ENCODE assay signal across 1 cellular context in the genomic region with DNA sequence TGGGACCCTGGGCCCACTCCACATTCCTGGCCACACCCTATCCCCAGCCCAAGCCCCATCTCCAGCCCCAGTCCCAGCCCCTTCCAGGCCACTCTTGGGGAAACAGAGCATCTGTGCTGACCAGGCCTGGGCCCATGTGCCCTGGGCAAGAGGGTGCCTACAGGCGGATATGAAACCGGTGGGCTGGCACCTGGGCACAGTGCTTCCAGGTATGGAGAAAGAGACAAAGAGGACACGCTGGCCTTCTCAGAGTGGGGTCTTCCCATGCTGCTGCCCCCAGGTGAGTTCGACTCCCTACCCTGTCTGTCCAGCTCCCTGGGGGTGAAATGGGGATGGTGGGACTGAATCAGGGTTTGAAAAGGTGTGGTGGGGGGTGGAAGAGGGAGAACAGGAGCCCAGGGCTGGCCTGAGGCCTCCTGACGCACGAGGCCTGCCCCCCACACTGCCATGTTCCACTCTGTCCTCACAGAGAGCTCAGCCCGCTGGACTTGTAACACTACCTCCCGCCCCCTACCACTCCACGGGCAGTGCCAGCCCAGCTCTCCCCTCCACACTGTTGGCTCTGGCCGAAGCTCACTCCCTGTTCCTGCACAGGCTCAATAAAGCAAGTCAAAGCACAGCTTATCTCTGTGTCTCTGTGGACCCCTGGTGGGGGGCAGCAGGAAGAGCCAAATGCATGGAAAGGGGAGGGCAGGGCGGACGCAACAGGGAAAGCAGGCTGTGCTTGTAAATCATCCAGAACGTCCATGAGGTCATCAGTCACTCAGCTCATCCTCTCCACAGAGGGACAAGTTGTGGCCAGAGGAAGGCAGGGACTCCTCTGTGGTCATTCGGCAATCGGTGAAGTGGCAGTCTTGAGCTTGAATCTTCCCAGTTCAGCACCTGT.
A peak's percentile ranks its signal among the peaks of the same experiment; 100 is the strongest.
TF ChIP-seq lines count a peak whose summit lies in the region.

No MANE protein-coding gene starts in this region.

TF ChIP-seq in K562, 482 proteins besides CTCF, POLR2A, EP300 and RAD21 (continued from another document):
- TF ChIP-seq GTF2A2 (tag; IDR thresholded peaks at IDR 0.05) (no peak), FOXM1 (IDR thresholded peaks at IDR 0.05; ENCODE audit: low read depth) (no peak), FOXM1 (CRISPR knock-in tag; IDR thresholded peaks at IDR 0.05; ENCODE audit: low read depth) (no peak), HDAC6 (IDR thresholded peaks at IDR 0.05; ENCODE audit: low read depth, low read length) (no peak), ZSCAN29 (IDR thresholded peaks at IDR 0.05) (no peak), ZNF551 (CRISPR knock-in tag; IDR thresholded peaks at IDR 0.05) (no peak), ZNF696 (CRISPR knock-in tag; conservative IDR thresholded peaks at IDR 0.05) (no peak), ZKSCAN8 (CRISPR knock-in tag; IDR thresholded peaks at IDR 0.05) (no peak), SAFB (IDR thresholded peaks at IDR 0.05; ENCODE audit: borderline replicate concordance, low read depth, low read length) (no peak), TEAD1 (CRISPR knock-in tag; IDR thresholded peaks at IDR 0.05) (no peak), XRCC3 (IDR thresholded peaks at IDR 0.05) (no peak), ZNF644 (tag; IDR thresholded peaks at IDR 0.05; ENCODE audit: low read depth) (no peak), POU5F1 (IDR thresholded peaks at IDR 0.05; ENCODE audit: borderline replicate concordance, low read depth, low read length, partially characterized antibody) (no peak)
- TF ChIP-seq, protein P1, sequence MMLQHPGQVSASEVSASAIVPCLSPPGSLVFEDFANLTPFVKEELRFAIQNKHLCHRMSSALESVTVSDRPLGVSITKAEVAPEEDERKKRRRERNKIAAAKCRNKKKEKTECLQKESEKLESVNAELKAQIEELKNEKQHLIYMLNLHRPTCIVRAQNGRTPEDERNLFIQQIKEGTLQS (IDR thresholded peaks at IDR 0.05), result peak; percentile 72
- TF ChIP-seq, protein P1 (CRISPR knock-in tag; conservative IDR thresholded peaks at IDR 0.05), result no peak
- TF ChIP-seq, protein P2, sequence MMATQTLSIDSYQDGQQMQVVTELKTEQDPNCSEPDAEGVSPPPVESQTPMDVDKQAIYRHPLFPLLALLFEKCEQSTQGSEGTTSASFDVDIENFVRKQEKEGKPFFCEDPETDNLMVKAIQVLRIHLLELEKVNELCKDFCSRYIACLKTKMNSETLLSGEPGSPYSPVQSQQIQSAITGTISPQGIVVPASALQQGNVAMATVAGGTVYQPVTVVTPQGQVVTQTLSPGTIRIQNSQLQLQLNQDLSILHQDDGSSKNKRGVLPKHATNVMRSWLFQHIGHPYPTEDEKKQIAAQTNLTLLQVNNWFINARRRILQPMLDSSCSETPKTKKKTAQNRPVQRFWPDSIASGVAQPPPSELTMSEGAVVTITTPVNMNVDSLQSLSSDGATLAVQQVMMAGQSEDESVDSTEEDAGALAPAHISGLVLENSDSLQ (IDR thresholded peaks at IDR 0.05), result peak; percentile 93
- TF ChIP-seq, protein P3, sequence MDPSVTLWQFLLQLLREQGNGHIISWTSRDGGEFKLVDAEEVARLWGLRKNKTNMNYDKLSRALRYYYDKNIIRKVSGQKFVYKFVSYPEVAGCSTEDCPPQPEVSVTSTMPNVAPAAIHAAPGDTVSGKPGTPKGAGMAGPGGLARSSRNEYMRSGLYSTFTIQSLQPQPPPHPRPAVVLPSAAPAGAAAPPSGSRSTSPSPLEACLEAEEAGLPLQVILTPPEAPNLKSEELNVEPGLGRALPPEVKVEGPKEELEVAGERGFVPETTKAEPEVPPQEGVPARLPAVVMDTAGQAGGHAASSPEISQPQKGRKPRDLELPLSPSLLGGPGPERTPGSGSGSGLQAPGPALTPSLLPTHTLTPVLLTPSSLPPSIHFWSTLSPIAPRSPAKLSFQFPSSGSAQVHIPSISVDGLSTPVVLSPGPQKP (CRISPR knock-in tag; IDR thresholded peaks at IDR 0.05), result no peak
- TF ChIP-seq, protein P4, sequence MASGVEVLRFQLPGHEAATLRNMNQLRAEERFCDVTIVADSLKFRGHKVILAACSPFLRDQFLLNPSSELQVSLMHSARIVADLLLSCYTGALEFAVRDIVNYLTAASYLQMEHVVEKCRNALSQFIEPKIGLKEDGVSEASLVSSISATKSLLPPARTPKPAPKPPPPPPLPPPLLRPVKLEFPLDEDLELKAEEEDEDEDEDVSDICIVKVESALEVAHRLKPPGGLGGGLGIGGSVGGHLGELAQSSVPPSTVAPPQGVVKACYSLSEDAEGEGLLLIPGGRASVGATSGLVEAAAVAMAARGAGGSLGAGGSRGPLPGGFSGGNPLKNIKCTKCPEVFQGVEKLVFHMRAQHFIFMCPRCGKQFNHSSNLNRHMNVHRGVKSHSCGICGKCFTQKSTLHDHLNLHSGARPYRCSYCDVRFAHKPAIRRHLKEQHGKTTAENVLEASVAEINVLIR (CRISPR knock-in tag; IDR thresholded peaks at IDR 0.05), result no peak
